18 cellular contexts compared by ENCODE assay signal in the genomic region with DNA sequence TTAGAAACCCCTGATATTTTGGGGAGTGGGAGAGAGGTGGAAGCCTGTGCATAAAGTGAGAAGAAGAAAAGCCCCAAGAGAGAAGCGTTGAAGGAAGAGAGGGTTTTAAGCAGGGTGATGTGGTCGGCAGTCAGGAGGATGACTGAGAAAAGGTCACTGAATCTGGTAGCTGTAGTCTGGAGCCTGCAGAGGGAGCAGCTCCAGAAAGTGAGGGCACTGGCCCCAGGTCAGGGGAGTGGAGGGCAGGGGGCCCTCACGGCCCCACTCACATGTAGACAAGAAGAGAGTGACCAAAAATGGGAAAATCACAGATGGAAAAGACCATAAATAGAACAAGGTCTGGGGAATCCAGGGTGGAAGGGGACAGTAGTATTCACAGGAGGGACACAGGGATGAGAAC.
DNase-seq lines count a peak whose midpoint lies in the region; ATAC-seq and TF ChIP-seq lines count a peak whose summit lies in the region.
"Had no signal": no experiment of that assay in that cellular context is flagged by ENCODE, and none has a peak within 500 bp of the region (broad histone marks: within the 10 kb centered on the region; RNA-seq: fewer than 3 reads in every experiment).

No MANE protein-coding gene starts in this region.

- no peak overlapping the region for H3K27ac Mint-ChIP-seq in natural killer cell treated with Interleukin-12 subunit alpha and Interleukin-12 subunit beta and Interleukin-15 and Interleukin-18, amount 100 ng/mL, for 72 hours
- H3K27ac Mint-ChIP-seq in natural killer cell (peak overlapping the region in 1 of 2 donors; percentile 25), mesothelial cell of epicardium (peak overlapping the region; percentile 3)
- H3K27ac Mint-ChIP-seq in activated T-helper 17 cell treated with anti-CD3 and anti-CD28 coated beads, Interleukin-2, amount 50 U/mL, for 72 hours = peak overlapping the region; percentile 45
- H3K27ac Mint-ChIP-seq: activated naive CD8-positive, alpha-beta T cell treated with anti-CD3 and anti-CD28 coated beads, Interleukin-2, amount 10 ng/mL, durations not matched to agents 7 days and 5 days; activated T-helper 1 cell treated with anti-CD3 and anti-CD28 coated beads, Interleukin-12 subunit alpha, Interleukin-12 subunit beta, Interleukin-2, Interleukin-4 antibody, amounts not matched to agents 30 ng/mL and 10 ng/mL and 1 ng/mL, durations not matched to agents 14 hours and 24 hours and 36 hours had no signal

- no peak overlapping the region for H3K4me3 Mint-ChIP-seq in natural killer cell treated with Interleukin-12 subunit alpha and Interleukin-12 subunit beta and Interleukin-15 and Interleukin-18, amount 100 ng/mL, for 72 hours
- no peak overlapping the region for H3K4me3 Mint-ChIP-seq in natural killer cell
- no peak overlapping the region for H3K4me3 Mint-ChIP-seq in activated T-helper 17 cell treated with anti-CD3 and anti-CD28 coated beads, Interleukin-2, amount 50 U/mL, for 72 hours
- no peak overlapping the region for H3K4me3 Mint-ChIP-seq in mesothelial cell of epicardium
- H3K4me3 Mint-ChIP-seq: activated naive CD8-positive, alpha-beta T cell treated with anti-CD3 and anti-CD28 coated beads, Interleukin-2, amount 10 ng/mL, durations not matched to agents 7 days and 5 days; activated T-helper 1 cell treated with anti-CD3 and anti-CD28 coated beads, Interleukin-12 subunit alpha, Interleukin-12 subunit beta, Interleukin-2, Interleukin-4 antibody, amounts not matched to agents 30 ng/mL and 10 ng/mL and 1 ng/mL, durations not matched to agents 14 hours and 24 hours and 36 hours had no signal

- no peaks in the 10 kb centered on the region for H3K9me3 Mint-ChIP-seq in natural killer cell treated with Interleukin-12 subunit alpha and Interleukin-12 subunit beta and Interleukin-15 and Interleukin-18, amount 100 ng/mL, for 72 hours
- H3K9me3 Mint-ChIP-seq in natural killer cell (no peaks in the 10 kb centered on the region), mesothelial cell of epicardium (peaks cover 20% of the 10 kb centered on the region)
- peaks cover 5% of the 10 kb centered on the region for H3K9me3 Mint-ChIP-seq in activated T-helper 17 cell treated with anti-CD3 and anti-CD28 coated beads, Interleukin-2, amount 50 U/mL, for 72 hours

- TF ChIP-seq CTCF in natural killer cell (IDR thresholded peaks at IDR 0.05) = no peak
- TF ChIP-seq CTCF in mesothelial cell of epicardium (IDR thresholded peaks at IDR 0.05; ENCODE audit: unreplicated experiment) = no peak

- peaks cover 10% of the 10 kb centered on the region for H3K36me3 Mint-ChIP-seq in natural killer cell treated with Interleukin-12 subunit alpha and Interleukin-12 subunit beta and Interleukin-15 and Interleukin-18, amount 100 ng/mL, for 72 hours
- H3K36me3 Mint-ChIP-seq in natural killer cell = no peaks in the 10 kb centered on the region
- peaks cover 10% of the 10 kb centered on the region for H3K36me3 Mint-ChIP-seq in activated T-helper 17 cell treated with anti-CD3 and anti-CD28 coated beads, Interleukin-2, amount 50 U/mL, for 72 hours (ENCODE audit: low read depth)
- peaks cover 32% of the 10 kb centered on the region for H3K36me3 Mint-ChIP-seq in mesothelial cell of epicardium
- H3K36me3 Mint-ChIP-seq: activated naive CD8-positive, alpha-beta T cell treated with anti-CD3 and anti-CD28 coated beads, Interleukin-2, amount 10 ng/mL, durations not matched to agents 7 days and 5 days had no signal

- intact Hi-C loops in natural killer cell (cut with micrococcal nuclease) = no loop called here
- intact Hi-C loops in left colon (cut with DNase I, micrococcal nuclease) = no loop called here

- DNase-seq in natural killer cell treated with Interleukin-12 subunit alpha and Interleukin-12 subunit beta and Interleukin-15 and Interleukin-18, amount 100 ng/mL, for 72 hours (ENCODE audit: low spot score) = no peak
- no peak for DNase-seq in natural killer cell
- no peak for DNase-seq in mesothelial cell of epicardium (ENCODE audit: low spot score in 2 of 2, unreplicated experiment in 2 of 2)
- DNase-seq in left colon = no peak
- no peak for DNase-seq in activated CD4-positive, alpha-beta T cell treated with anti-CD3 and anti-CD28 coated beads, Interleukin-2, amount 50 U/mL, for 48 hours
- DNase-seq: activated CD4-positive, alpha-beta T cell treated with anti-CD3 and anti-CD28 coated beads for 1 hour; activated naive CD8-positive, alpha-beta T cell treated with anti-CD3 and anti-CD28 coated beads, Interleukin-2, amount 10 ng/mL, durations not matched to agents 7 days and 5 days; Kasumi-1; NCI-H1092 treated with DMSO at 0.1 percent for 48 hours; NCI-H2029; NK-92 treated with Interleukin-12 subunit alpha and Interleukin-12 subunit beta, amount 100 ng/mL, for 24 hours; RPMI8226; stimulated activated CD4-positive, alpha-beta T cell treated with anti-CD3 and anti-CD28 coated beads, Interleukin-4, amount 100 ng/mL, for 24 hours; T1000 had no signal

- peak; percentile 31 to 50 for ATAC-seq in natural killer cell treated with Interleukin-12 subunit alpha and Interleukin-12 subunit beta and Interleukin-15 and Interleukin-18, amount 100 ng/mL, for 72 hours
- ATAC-seq in natural killer cell = no peak
- ATAC-seq in activated T-helper 17 cell treated with anti-CD3 and anti-CD28 coated beads, Interleukin-2, amount 50 U/mL, for 72 hours (replicated peaks) = no peak
- ATAC-seq in left colon = no peak
- ATAC-seq in HG02678 (IDR thresholded peaks at IDR 0.05; ENCODE audit: unreplicated experiment) = no peak
- no peak for ATAC-seq in GM21619 (IDR thresholded peaks at IDR 0.05; ENCODE audit: unreplicated experiment)

- no peaks in the 10 kb centered on the region for H3K27me3 Mint-ChIP-seq in natural killer cell treated with Interleukin-12 subunit alpha and Interleukin-12 subunit beta and Interleukin-15 and Interleukin-18, amount 100 ng/mL, for 72 hours
- H3K27me3 Mint-ChIP-seq in natural killer cell (ENCODE audit: low read depth in 2 of 2) (no peaks in the 10 kb centered on the region), mesothelial cell of epicardium (ENCODE audit: low read depth) (no peaks in the 10 kb centered on the region)
- H3K27me3 Mint-ChIP-seq in activated T-helper 17 cell treated with anti-CD3 and anti-CD28 coated beads, Interleukin-2, amount 50 U/mL, for 72 hours = no peaks in the 10 kb centered on the region
- H3K27me3 Mint-ChIP-seq: activated naive CD8-positive, alpha-beta T cell treated with anti-CD3 and anti-CD28 coated beads, Interleukin-2, amount 10 ng/mL, durations not matched to agents 7 days and 5 days had no signal

- H3K4me1 Mint-ChIP-seq in natural killer cell treated with Interleukin-12 subunit alpha and Interleukin-12 subunit beta and Interleukin-15 and Interleukin-18, amount 100 ng/mL, for 72 hours (ENCODE audit: low read depth in 2 of 2) = peaks cover 0 to 3% of the 10 kb centered on the region in 2 donors
- peaks cover 0 to 13% of the 10 kb centered on the region in 2 donors for H3K4me1 Mint-ChIP-seq in natural killer cell
- peaks cover 6% of the 10 kb centered on the region for H3K4me1 Mint-ChIP-seq in activated T-helper 17 cell treated with anti-CD3 and anti-CD28 coated beads, Interleukin-2, amount 50 U/mL, for 72 hours
- H3K4me1 Mint-ChIP-seq in mesothelial cell of epicardium = peaks cover 14% of the 10 kb centered on the region
- H3K4me1 Mint-ChIP-seq: activated naive CD8-positive, alpha-beta T cell treated with anti-CD3 and anti-CD28 coated beads, Interleukin-2, amount 10 ng/mL, durations not matched to agents 7 days and 5 days had no signal

Comparison
In these comparisons a context has a peak if more than half of its experiments do, and no peak if none do; other contexts are left out.
1. ATAC-seq: peak in natural killer cell treated with Interleukin-12 subunit alpha and Interleukin-12 subunit beta and Interleukin-15 and Interleukin-18, amount 100 ng/mL, for 72 hours (2 of 2); none in natural killer cell (0 of 3), activated T-helper 17 cell treated with anti-CD3 and anti-CD28 coated beads, Interleukin-2, amount 50 U/mL, for 72 hours (single experiment), left colon (single experiment), HG02678 (single experiment) and GM21619 (single experiment).
2. H3K27ac Mint-ChIP-seq: peak in activated T-helper 17 cell treated with anti-CD3 and anti-CD28 coated beads, Interleukin-2, amount 50 U/mL, for 72 hours (single experiment) and mesothelial cell of epicardium (single experiment); none in natural killer cell treated with Interleukin-12 subunit alpha and Interleukin-12 subunit beta and Interleukin-15 and Interleukin-18, amount 100 ng/mL, for 72 hours (0 of 2).